9 cellular contexts compared by ENCODE assay signal in genomic region chr9:90773593-90773992, GRCh38. TPM values are rescaled to one million over a fixed set of nuclear protein-coding genes. Genes with fewer than 3 reads are reported as not detected.
DNase-seq lines count a peak whose midpoint lies in the region; TF ChIP-seq lines count a peak whose summit lies in the region.
"Had no signal": no experiment of that assay in that cellular context is flagged by ENCODE, and none has a peak within 500 bp of the region (broad histone marks: within the 10 kb centered on the region; RNA-seq: fewer than 3 reads in every experiment).

No MANE protein-coding gene starts in this region.

- H3K9me3 Mint-ChIP-seq in IgD-negative memory B cell (no peaks in the 10 kb centered on the region), nephron (peaks cover 17% of the 10 kb centered on the region)

- WGBS in mesenchymal stem cell, result 88% methylated on average over 1 of the region's 1 CpG

- H3K4ac ChIP-seq in mesenchymal stem cell (ENCODE audit: low read depth in 1 of 2, low read length in 2 of 2), result no peak overlapping the region

- H3K4me1 Mint-ChIP-seq in IgD-negative memory B cell (peaks cover 48 to 53% (median 49%) of the 10 kb centered on the region in 3 donors), nephron (no peaks in the 10 kb centered on the region)

- no peak overlapping the region for H3K23ac ChIP-seq in mesenchymal stem cell (ENCODE audit: low read length in 2 of 2)

- H3K27me3 ChIP-seq in mesenchymal stem cell (ENCODE audit: control insufficient read depth in 1 of 2, insufficient read depth in 1 of 2, low read length in 2 of 2), result peaks cover 0 to 3% of the 10 kb centered on the region in 2 experiments
- H3K27me3 ChIP-seq: SJCRH30 had no signal

- no peak overlapping the region for H2BK120ac ChIP-seq in mesenchymal stem cell (ENCODE audit: low read depth, low read length)

- H3K27ac ChIP-seq in mesenchymal stem cell (ENCODE audit: low read length, poor library complexity, severe bottlenecking), result no peak overlapping the region
- H3K27ac ChIP-seq: SJCRH30 had no signal

- H3K36me3 Mint-ChIP-seq in IgD-negative memory B cell (no peaks in the 10 kb centered on the region), nephron (ENCODE audit: low read depth) (no peaks in the 10 kb centered on the region)

- in situ Hi-C loops in astrocyte of the spinal cord (cut with HindIII; ENCODE audit: low sequenced_read_pairs), result no loop called here
- in situ Hi-C loops in G401 (cut with HindIII; ENCODE audit: low sequenced_read_pairs), result no loop called here

- H2BK5ac ChIP-seq in mesenchymal stem cell (ENCODE audit: low read depth, low read length, poor library complexity, severe bottlenecking), result no peak overlapping the region

- peak overlapping the region; percentile 26 to 95 (median 76) for H3K27ac Mint-ChIP-seq in IgD-negative memory B cell
- H3K27ac Mint-ChIP-seq in nephron, result no peak overlapping the region

- DNase-seq in ELF-1 (ENCODE audit: low read depth, low spot score), result peak; percentile 53
- no peak for DNase-seq in astrocyte of the spinal cord (ENCODE audit: low read depth, low spot score)
- DNase-seq in G401 (ENCODE audit: low spot score), result no peak
- no peak for DNase-seq in mesenchymal stem cell
- DNase-seq in NCI-H446 treated with DMSO at 0.1 percent for 48 hours (lab: John Stamatoyannopoulos, UW), result no peak
- no peak for DNase-seq in posterior vena cava (ENCODE audit: low spot score)

- H4K91ac ChIP-seq in mesenchymal stem cell (ENCODE audit: low read length), result no peak overlapping the region

- H3K4me3 ChIP-seq in astrocyte of the spinal cord (ENCODE audit: low read depth, low read length) (no peak overlapping the region), mesenchymal stem cell (ENCODE audit: insufficient read depth in 1 of 2, low read depth in 1 of 2, low read length in 2 of 2) (no peak overlapping the region)
- H3K4me3 ChIP-seq: SJCRH30 had no signal

- no peak overlapping the region for H3K4me2 ChIP-seq in mesenchymal stem cell (ENCODE audit: low read length, poor library complexity, severe bottlenecking)

- intact Hi-C loops in posterior vena cava (cut with DNase I), result no loop called here

- H3K4me1 ChIP-seq in mesenchymal stem cell (ENCODE audit: control insufficient read depth, insufficient read depth, low read depth, low read length), result no peaks in the 10 kb centered on the region
- H3K4me1 ChIP-seq: SJCRH30 had no signal

- peaks cover 2% of the 10 kb centered on the region for H3K9me3 ChIP-seq in mesenchymal stem cell (ENCODE audit: control insufficient read depth, low read length)
- H3K9me3 ChIP-seq: SJCRH30 had no signal

- no peak overlapping the region for H4K8ac ChIP-seq in mesenchymal stem cell (ENCODE audit: low read length)

- H3K27me3 Mint-ChIP-seq in IgD-negative memory B cell (no peaks in the 10 kb centered on the region), nephron (ENCODE audit: low read depth) (no peaks in the 10 kb centered on the region)

- H2BK15ac ChIP-seq in mesenchymal stem cell (ENCODE audit: low read depth, poor library complexity, severe bottlenecking), result no peak overlapping the region

- no peak overlapping the region for H2AFZ ChIP-seq in mesenchymal stem cell (ENCODE audit: low read depth, low read length)

- H3K18ac ChIP-seq in mesenchymal stem cell (ENCODE audit: low read depth in 1 of 2, low read length in 2 of 2), result no peak overlapping the region

- H3K9ac ChIP-seq in mesenchymal stem cell (ENCODE audit: low read length), result no peak overlapping the region

- no peak overlapping the region for H2BK12ac ChIP-seq in mesenchymal stem cell (ENCODE audit: low read length in 2 of 2)

- peak overlapping the region in 3 of 4 donors; percentile 11 to 84 (median 77) for H3K4me3 Mint-ChIP-seq in IgD-negative memory B cell
- H3K4me3 Mint-ChIP-seq in nephron, result no peak overlapping the region

- H3K36me3 ChIP-seq in mesenchymal stem cell (ENCODE audit: control insufficient read depth in 1 of 2, insufficient read depth in 2 of 2, low read depth in 1 of 2, low read length in 2 of 2), result no peaks in the 10 kb centered on the region
- H3K36me3 ChIP-seq: SJCRH30 had no signal

- no peaks in the 10 kb centered on the region for H3K79me1 ChIP-seq in mesenchymal stem cell (replicated peaks; ENCODE audit: low read length, poor library complexity, severe bottlenecking)

- peak; percentile 21 for TF ChIP-seq CTCF in astrocyte of the spinal cord (IDR thresholded peaks at IDR 0.05; ENCODE audit: low read depth, low read length)
- peak; percentile 48 to 58 (median 48) for TF ChIP-seq CTCF in nephron (IDR thresholded peaks at IDR 0.05; ENCODE audit: unreplicated experiment in 3 of 3)

- no peak overlapping the region for H3K14ac ChIP-seq in mesenchymal stem cell (ENCODE audit: low read length in 2 of 2)

- H2AK5ac ChIP-seq in mesenchymal stem cell (ENCODE audit: low read length, severe bottlenecking), result no peak overlapping the region

RNA-seq across cellular contexts. Expression of gene SYK, which starts 28.0 kb away (rescaled TPM):
- 314 TPM for polyA plus RNA-seq in IgD-negative memory B cell
- total RNA-seq in G401 (2014; rRNA removed; shearing (Covaris generic)), result not detected in 2 replicates
- 23.7 TPM for polyA plus RNA-seq in mesenchymal stem cell (2013, experiment 1 of 2)
- 22.9 TPM for polyA plus RNA-seq in mesenchymal stem cell (2013, experiment 2 of 2)
- 10 to 100 TPM; 13.2 to 19.5 TPM for total RNA-seq in posterior vena cava
- total RNA-seq: SJCRH30 had no signal

Comparison
In these comparisons a context has a peak if more than half of its experiments do, and no peak if none do; other contexts are left out.
1. H3K27ac Mint-ChIP-seq: peak in IgD-negative memory B cell (3 of 3); none in nephron (0 of 3).
2. H3K4me3 Mint-ChIP-seq: peak in IgD-negative memory B cell (3 of 4); none in nephron (0 of 3).
3. RNA of gene SYK, which starts 28.0 kb away (total RNA-seq): 13.2 to 19.5 TPM in posterior vena cava; not detected in G401; every median in the first group is over 10 times any median in the second.